6 cellular contexts compared by ENCODE assay signal in the genomic region with DNA sequence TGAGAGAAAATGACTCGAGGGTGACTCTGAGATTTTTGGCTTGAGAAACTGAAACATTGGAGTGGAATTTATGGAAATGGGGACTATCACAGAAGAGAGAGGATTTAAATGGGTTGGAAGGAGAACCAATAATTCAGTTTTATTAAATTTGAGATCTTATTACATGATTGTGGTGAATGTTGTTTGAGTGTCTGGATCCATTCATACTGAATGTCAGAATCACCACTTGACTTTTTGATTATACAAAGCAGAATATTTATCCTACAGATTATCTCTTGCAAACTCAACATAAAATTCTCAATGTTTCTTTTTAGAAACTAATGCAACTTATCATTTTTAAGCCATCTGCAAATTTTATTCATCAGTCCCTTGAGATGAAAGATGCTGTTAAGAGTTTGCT.
"Had no signal": no experiment of that assay in that cellular context is flagged by ENCODE, and none has a peak within 500 bp of the region (broad histone marks: within the 10 kb centered on the region; RNA-seq: fewer than 3 reads in every experiment).

No MANE protein-coding gene starts in this region.

- DNase-seq: GOT3, H7, HFFc6 had no signal

- ATAC-seq: HCT116, K562 had no signal

- H3K36me3 ChIP-seq: HAP-1 had no signal

- H3K9me3 ChIP-seq: HAP-1 had no signal

- H3K4me3 ChIP-seq: HAP-1, K562 had no signal
